Comparison of ENCODE assay signal across 13 cellular contexts in the genomic region with DNA sequence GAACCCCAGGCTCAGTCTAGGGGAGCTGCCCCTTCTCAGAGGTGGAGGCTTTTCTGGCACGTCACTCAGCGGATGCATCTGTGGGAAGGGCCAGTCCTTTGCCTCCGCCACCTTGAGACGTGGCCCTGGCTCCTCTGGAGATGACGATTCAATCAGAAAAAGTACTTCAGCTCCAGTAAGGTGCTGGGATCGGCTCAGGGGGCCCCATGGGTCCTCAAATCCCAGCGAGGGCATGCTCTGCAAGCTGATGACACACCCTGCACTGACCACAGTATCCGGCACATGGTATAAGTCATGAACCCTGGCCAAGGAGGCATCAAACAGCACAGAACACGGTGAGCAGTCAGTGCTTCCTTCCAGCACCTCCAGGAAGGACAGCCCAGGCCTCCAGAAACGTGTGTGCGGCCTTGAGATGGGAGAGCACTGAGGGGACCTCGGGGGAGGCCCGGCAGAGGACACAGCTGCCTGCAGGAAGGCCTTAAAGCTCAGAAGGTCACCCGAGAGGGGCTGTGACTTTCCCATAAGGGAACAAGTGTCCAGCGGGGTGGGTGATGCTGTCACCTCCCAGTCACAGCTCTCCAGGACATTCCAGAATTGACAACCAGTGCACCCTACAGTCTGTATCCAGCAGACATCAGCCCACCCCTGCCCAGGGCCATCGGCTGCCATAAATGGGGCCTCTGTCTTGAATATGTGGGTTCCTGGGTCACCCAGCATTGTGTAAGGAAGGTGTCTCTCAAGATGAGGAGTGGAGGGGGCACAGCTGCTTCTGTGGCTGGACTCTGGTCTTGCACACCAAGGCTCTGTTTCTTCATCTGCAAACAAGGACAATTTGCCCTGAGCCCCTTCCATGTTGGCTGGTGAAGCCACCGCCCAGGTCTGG.
DNase-seq lines count a peak whose midpoint lies in the region; ATAC-seq and TF ChIP-seq lines count a peak whose summit lies in the region.
"Had no signal": no experiment of that assay in that cellular context is flagged by ENCODE, and none has a peak within 500 bp of the region (broad histone marks: within the 10 kb centered on the region; RNA-seq: fewer than 3 reads in every experiment).

No MANE protein-coding gene starts in this region.

- intact Hi-C loops in heart right ventricle (cut with DNase I) (no loop called here), dorsolateral prefrontal cortex (cut with DNase I) (loop anchor here in 1 of 2 donors (2.0 kb wide), 1 partner anchor 109 kb away; no protein-coding TSS in a partner anchor)

- H3K36me3 Mint-ChIP-seq in osteocyte (ENCODE audit: unreplicated experiment), result no peaks in the 10 kb centered on the region

- H3K4me1 Mint-ChIP-seq in osteocyte (ENCODE audit: unreplicated experiment), result no peaks in the 10 kb centered on the region

- DNase-seq in right atrium auricular region (ENCODE audit: low spot score) (peak; percentile 55), heart right ventricle (no peak), dorsolateral prefrontal cortex (peak in 4 of 10 donors; percentile 8 to 43 (median 34)), osteocyte (ENCODE audit: extremely low spot score, unreplicated experiment) (peak; percentile 72), GM13977 (ENCODE audit: low spot score) (no peak), amniotic stem cell (lab: John Stamatoyannopoulos, UW) (no peak)
- DNase-seq in stimulated activated CD4-positive, alpha-beta T cell treated with anti-CD3 and anti-CD28 coated beads, Interleukin-2, amount 100 ng/mL, for 24 hours, result no peak
- DNase-seq: Caco-2, H7, left lung, NCI-H187 treated with DMSO at 0.1 percent for 48 hours had no signal

- H3K9me3 ChIP-seq in right atrium auricular region (no peaks in the 10 kb centered on the region), heart right ventricle (no peaks in the 10 kb centered on the region)
- H3K9me3 ChIP-seq: Caco-2, left lung had no signal

- TF ChIP-seq CTCF in right atrium auricular region (IDR thresholded peaks at IDR 0.05), result no peak
- no peak for TF ChIP-seq CTCF in heart right ventricle (IDR thresholded peaks at IDR 0.05)
- TF ChIP-seq CTCF in dorsolateral prefrontal cortex (IDR thresholded peaks at IDR 0.05 in 54 of 56, conservative IDR thresholded peaks at IDR 0.05 in 2 of 56; ENCODE audit: low read depth in 1 of 56, partially characterized antibody in 56 of 56), result no peak
- TF ChIP-seq CTCF in osteocyte (IDR thresholded peaks at IDR 0.05), result no peak
- TF ChIP-seq CTCF in GM13977 (IDR thresholded peaks at IDR 0.05; ENCODE audit: extremely low read depth, insufficient read depth, missing control alignments), result no peak

- H3K27ac ChIP-seq in right atrium auricular region (no peak overlapping the region), heart right ventricle (no peak overlapping the region), dorsolateral prefrontal cortex (peak overlapping the region in 31 of 59 donors; percentile 2 to 82 (median 58))
- H3K27ac ChIP-seq: left lung had no signal

- H3K27me3 ChIP-seq in right atrium auricular region (no peaks in the 10 kb centered on the region), heart right ventricle (peaks cover 0 to 51% (median 12%) of the 10 kb centered on the region in 7 donors), dorsolateral prefrontal cortex (no peaks in the 10 kb centered on the region)
- H3K27me3 ChIP-seq: left lung had no signal

- H3K4me3 ChIP-seq in right atrium auricular region, result no peak overlapping the region
- H3K4me3 ChIP-seq in heart right ventricle, result no peak overlapping the region
- peak overlapping the region in 5 of 59 donors; percentile 8 to 29 (median 18) for H3K4me3 ChIP-seq in dorsolateral prefrontal cortex
- H3K4me3 ChIP-seq: left lung had no signal

- H3K4me1 ChIP-seq in right atrium auricular region (peaks cover 0 to 6% of the 10 kb centered on the region in 2 donors), heart right ventricle (peaks cover 0 to 5% (median 0%) of the 10 kb centered on the region in 9 donors)
- H3K4me1 ChIP-seq: Caco-2 had no signal

- in situ Hi-C loops in GM13977 (cut with MboI; ENCODE audit: low pct_unique_long_range_greater_than_20kb, low sequenced_read_pairs, unreplicated experiment), result no loop called here

- ATAC-seq in heart right ventricle, result no peak
- ATAC-seq in GM19467 (IDR thresholded peaks at IDR 0.05; ENCODE audit: unreplicated experiment), result no peak
- ATAC-seq: left lung had no signal

- WGBS in heart right ventricle, 2 donors, result 78 to 80% methylated on average over 17 of the region's 17 CpGs

- H3K27me3 Mint-ChIP-seq in osteocyte (ENCODE audit: unreplicated experiment), result no peaks in the 10 kb centered on the region
- H3K27me3 Mint-ChIP-seq: stimulated activated naive CD8-positive, alpha-beta T cell treated with anti-CD3 and anti-CD28 coated beads, Interleukin-15, Interleukin-2, amounts not matched to agents 100 ng/mL and 50 ng/mL, for 24 hours had no signal

- peaks cover 30% of the 10 kb centered on the region for H3K9me3 Mint-ChIP-seq in osteocyte (ENCODE audit: unreplicated experiment)
- H3K9me3 Mint-ChIP-seq: stimulated activated naive CD8-positive, alpha-beta T cell treated with anti-CD3 and anti-CD28 coated beads, Interleukin-15, Interleukin-2, amounts not matched to agents 100 ng/mL and 50 ng/mL, for 24 hours had no signal

- H3K4me3 Mint-ChIP-seq in osteocyte (ENCODE audit: unreplicated experiment), result no peak overlapping the region
- H3K4me3 Mint-ChIP-seq: stimulated activated naive CD8-positive, alpha-beta T cell treated with anti-CD3 and anti-CD28 coated beads, Interleukin-15, Interleukin-2, amounts not matched to agents 100 ng/mL and 50 ng/mL, for 24 hours had no signal

- H3K36me3 ChIP-seq in right atrium auricular region (no peaks in the 10 kb centered on the region), heart right ventricle (no peaks in the 10 kb centered on the region)
- H3K36me3 ChIP-seq: left lung had no signal

- H3K27ac Mint-ChIP-seq in osteocyte (ENCODE audit: unreplicated experiment), result no peak overlapping the region
- H3K27ac Mint-ChIP-seq: stimulated activated naive CD8-positive, alpha-beta T cell treated with anti-CD3 and anti-CD28 coated beads, Interleukin-15, Interleukin-2, amounts not matched to agents 100 ng/mL and 50 ng/mL, for 24 hours had no signal

Comparison
In these comparisons a context has a peak if more than half of its experiments do, and no peak if none do; other contexts are left out.
1. DNase-seq: peak in right atrium auricular region (single experiment) and osteocyte (single experiment); none in heart right ventricle (0 of 2), GM13977 (single experiment), stimulated activated CD4-positive, alpha-beta T cell treated with anti-CD3 and anti-CD28 coated beads, Interleukin-2, amount 100 ng/mL, for 24 hours (0 of 2) and amniotic stem cell (single experiment).
2. H3K27ac ChIP-seq: peak in dorsolateral prefrontal cortex (31 of 59); none in right atrium auricular region (0 of 2) and heart right ventricle (0 of 10).